27 cellular contexts compared by ENCODE assay signal in the genomic region with DNA sequence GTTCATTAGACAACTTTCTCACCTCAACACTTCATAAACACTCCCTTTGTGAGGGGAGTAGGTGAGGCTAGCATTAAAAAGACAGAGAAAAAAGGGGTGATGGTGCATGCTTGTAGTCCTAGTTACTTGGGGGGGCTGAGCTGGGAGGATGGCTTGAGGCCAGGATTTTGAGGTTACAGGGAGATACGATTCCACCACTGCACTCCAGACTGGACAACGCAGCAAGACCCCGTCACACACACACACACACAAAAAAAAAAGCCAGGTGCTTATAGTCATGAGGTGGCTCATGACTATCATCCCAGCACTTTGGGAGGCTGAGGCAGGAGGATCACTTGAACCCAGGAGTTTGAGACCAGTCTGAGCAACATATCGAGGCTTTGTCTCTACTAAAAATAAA. TPM values are rescaled to one million over a fixed set of nuclear protein-coding genes. Genes with fewer than 3 reads are reported as not detected.
DNase-seq lines count a peak whose midpoint lies in the region; ATAC-seq and TF ChIP-seq lines count a peak whose summit lies in the region.
"Had no signal": no experiment of that assay in that cellular context is flagged by ENCODE, and none has a peak within 500 bp of the region (broad histone marks: within the 10 kb centered on the region; RNA-seq: fewer than 3 reads in every experiment).

No MANE protein-coding gene starts in this region.

- H3K4me2 ChIP-seq in neural progenitor cell: no peak overlapping the region
- H3K4me2 ChIP-seq: A549; BLaER1 treated with 17β-estradiol and CSF1 and Interleukin-3, amounts not matched to agents 10 nM and 100 nM; PC-9 had no signal

- H3K4me1 Mint-ChIP-seq in CD8-positive, alpha-beta T cell (ENCODE audit: low read depth): peaks cover 2% of the 10 kb centered on the region
- H3K4me1 Mint-ChIP-seq in T-helper 17 cell (peaks cover 2% of the 10 kb centered on the region), neural progenitor cell (peaks cover 10% of the 10 kb centered on the region)

- H3K79me2 ChIP-seq in neural progenitor cell (ENCODE audit: low read depth): peaks cover 28% of the 10 kb centered on the region

- no peak overlapping the region for H3K4me3 ChIP-seq in CD8-positive, alpha-beta T cell (ENCODE audit: low read depth, low read length)
- H3K4me3 ChIP-seq in neural progenitor cell: no peak overlapping the region
- H3K4me3 ChIP-seq in spleen: no peak overlapping the region
- H3K4me3 ChIP-seq: A549; BLaER1 treated with 17β-estradiol and CSF1 and Interleukin-3, amounts not matched to agents 10 nM and 100 nM; MG63; PC-9; SJCRH30 had no signal

- no peaks in the 10 kb centered on the region for H3F3A ChIP-seq in neural progenitor cell (ENCODE audit: low read depth)

- no peak overlapping the region for H3K4me3 Mint-ChIP-seq in CD8-positive, alpha-beta T cell
- no peak overlapping the region for H3K4me3 Mint-ChIP-seq in T-helper 17 cell
- peak overlapping the region; percentile 12 for H3K4me3 Mint-ChIP-seq in neural progenitor cell
- H3K4me3 Mint-ChIP-seq: CD4-positive, alpha-beta memory T cell had no signal

- H3K27ac Mint-ChIP-seq in CD8-positive, alpha-beta T cell: peak overlapping the region; percentile 14
- H3K27ac Mint-ChIP-seq in T-helper 17 cell (peak overlapping the region; percentile 63), neural progenitor cell (peak overlapping the region; percentile 40)

- intact Hi-C loops in CD8-positive, alpha-beta T cell (cut with DNase I, micrococcal nuclease): no loop called here
- intact Hi-C loops in spleen (cut with DNase I; ENCODE audit: low total_unique reads): no loop called here

- H3K27ac ChIP-seq in CD8-positive, alpha-beta T cell (ENCODE audit: low read depth, low read length): no peak overlapping the region
- H3K27ac ChIP-seq in neural progenitor cell (no peak overlapping the region), spleen (no peak overlapping the region)
- H3K27ac ChIP-seq: A549; BLaER1 treated with 17β-estradiol and CSF1 and Interleukin-3, amounts not matched to agents 10 nM and 100 nM; PC-9; SJCRH30 had no signal

- no peak for ATAC-seq in CD8-positive, alpha-beta T cell
- no peak for ATAC-seq in T-helper 17 cell
- no peak for ATAC-seq in left lobe of liver
- no peak for ATAC-seq in GM18870 (IDR thresholded peaks at IDR 0.05; ENCODE audit: unreplicated experiment)
- ATAC-seq: A549, SK-N-SH treated with all-trans-retinoic acid at 6 μM for 48 hours had no signal

- H3K27me3 Mint-ChIP-seq in CD8-positive, alpha-beta T cell (ENCODE audit: low read depth): no peaks in the 10 kb centered on the region
- H3K27me3 Mint-ChIP-seq in T-helper 17 cell (no peaks in the 10 kb centered on the region), neural progenitor cell (ENCODE audit: insufficient read depth, low read depth) (no peaks in the 10 kb centered on the region)
- H3K27me3 Mint-ChIP-seq: CD4-positive, alpha-beta memory T cell had no signal

- H2AFZ ChIP-seq in neural progenitor cell (replicated peaks): no peak overlapping the region
- H2AFZ ChIP-seq: PC-9 had no signal

- POLR2A ChIA-PET in CD8-positive, alpha-beta T cell (lab: Charles Lee): no interaction called here

- TF ChIP-seq POLR2A in spleen (IDR thresholded peaks at IDR 0.05): no peak

- H3K9me3 ChIP-seq in CD8-positive, alpha-beta T cell (ENCODE audit: low read length): no peaks in the 10 kb centered on the region
- H3K9me3 ChIP-seq in T-helper 17 cell (ENCODE audit: control insufficient read depth, low read length, poor library complexity, severe bottlenecking): no peaks in the 10 kb centered on the region
- H3K9me3 ChIP-seq in neural progenitor cell (ENCODE audit: low read depth): no peaks in the 10 kb centered on the region
- H3K9me3 ChIP-seq in spleen: no peaks in the 10 kb centered on the region
- H3K9me3 ChIP-seq: A549; BLaER1 treated with 17β-estradiol and CSF1 and Interleukin-3, amounts not matched to agents 10 nM and 100 nM; Caco-2; MG63; SJCRH30 had no signal

- H3K36me3 ChIP-seq in CD8-positive, alpha-beta T cell (ENCODE audit: insufficient read depth, low read length): peaks cover 8% of the 10 kb centered on the region
- H3K36me3 ChIP-seq in neural progenitor cell (peaks cover 7% of the 10 kb centered on the region), spleen (peaks cover 0 to 78% (median 46%) of the 10 kb centered on the region in 6 donors)

- CTCF ChIA-PET in CD8-positive, alpha-beta T cell (lab: Charles Lee): no interaction called here

- DNase-seq in CD8-positive, alpha-beta T cell: no peak
- DNase-seq in T-helper 17 cell (no peak), left lobe of liver (ENCODE audit: low spot score) (peak; percentile 11), neural progenitor cell (ENCODE audit: low spot score) (no peak), NCI-H1105 (lab: John Stamatoyannopoulos, UW) (no peak), spleen (no peak), germinal center (ENCODE audit: low spot score) (no peak)
- DNase-seq: AML-193; Caco-2; CD4-positive, alpha-beta memory T cell; GOT3; HCEC 1CT; KBM-7; MG63; NCI-H1417; NCI-H1694; NCI-H2029 treated with DMSO at 0.1 percent for 48 hours; NCI-H446 treated with DMSO at 0.1 percent for 48 hours; NCI-H526; NCI-H82; NK-92 treated with Interleukin-12 subunit alpha and Interleukin-12 subunit beta, amount 100 ng/mL, for 24 hours; PC-9; SJCRH30 had no signal

- WGBS in spleen, 5 donors: 85 to 93% (median 89%) methylated on average over 4 of the region's 4 CpGs

- peaks cover 51% of the 10 kb centered on the region for H3K36me3 Mint-ChIP-seq in CD8-positive, alpha-beta T cell
- H3K36me3 Mint-ChIP-seq in T-helper 17 cell (ENCODE audit: low read depth): peaks cover 3% of the 10 kb centered on the region
- peaks cover 21% of the 10 kb centered on the region for H3K36me3 Mint-ChIP-seq in neural progenitor cell

- H3K27me3 ChIP-seq in CD8-positive, alpha-beta T cell (ENCODE audit: insufficient read depth, low read length): no peaks in the 10 kb centered on the region
- H3K27me3 ChIP-seq in neural progenitor cell (no peaks in the 10 kb centered on the region), spleen (replicated peaks in 1 of 7) (no peaks in the 10 kb centered on the region)
- H3K27me3 ChIP-seq: BLaER1 treated with 17β-estradiol and CSF1 and Interleukin-3, amounts not matched to agents 10 nM and 100 nM; MG63; SJCRH30 had no signal

- H3K4me1 ChIP-seq in CD8-positive, alpha-beta T cell (ENCODE audit: insufficient read depth, low read length): no peaks in the 10 kb centered on the region
- H3K4me1 ChIP-seq in neural progenitor cell: no peaks in the 10 kb centered on the region
- peaks cover 0 to 16% (median 5%) of the 10 kb centered on the region in 6 donors for H3K4me1 ChIP-seq in spleen
- H3K4me1 ChIP-seq: A549; BLaER1 treated with 17β-estradiol and CSF1 and Interleukin-3, amounts not matched to agents 10 nM and 100 nM; Caco-2; SJCRH30 had no signal

- no peak for TF ChIP-seq CTCF in CD8-positive, alpha-beta T cell (IDR thresholded peaks at IDR 0.05)
- no peak for TF ChIP-seq CTCF in neural progenitor cell (IDR thresholded peaks at IDR 0.05)
- no peak for TF ChIP-seq CTCF in spleen (IDR thresholded peaks at IDR 0.05 in 8 of 11, conservative IDR thresholded peaks at IDR 0.05 in 3 of 11)

- no peaks in the 10 kb centered on the region for H3K9me3 Mint-ChIP-seq in CD8-positive, alpha-beta T cell
- H3K9me3 Mint-ChIP-seq in neural progenitor cell: no peaks in the 10 kb centered on the region
- H3K9me3 Mint-ChIP-seq: CD4-positive, alpha-beta memory T cell had no signal

- peaks cover 5% of the 10 kb centered on the region for H4K20me1 ChIP-seq in neural progenitor cell (ENCODE audit: low read depth)

- H3K9ac ChIP-seq in neural progenitor cell: no peak overlapping the region
- H3K9ac ChIP-seq: BLaER1 treated with 17β-estradiol and CSF1 and Interleukin-3, amounts not matched to agents 10 nM and 100 nM had no signal

RNA-seq across cellular contexts. Expression of a gene that starts 29.6 kb away (rescaled TPM):
- total RNA-seq in CD8-positive, alpha-beta T cell: 10 to 100 TPM; 72.5 to 78.5 TPM
- 10 to 100 TPM; 88.4 to 93.9 TPM for total RNA-seq in T-helper 17 cell
- total RNA-seq in left lobe of liver: 19.9 TPM
- total RNA-seq in neural progenitor cell (ENCODE audit: low replicate concordance): 31.4 and 41.8 TPM in 2 replicates
- 100 to 1,000 TPM in 1 of 7 donors, 10 to 100 TPM in 6; 56.6 to 103 (median 70.2) TPM for total RNA-seq in spleen
- polyA plus RNA-seq in spleen: 10 to 100 TPM; 12.3 to 27.1 (median 22.3) TPM

RNA-seq across cellular contexts. Expression of a gene that starts 31.9 kb away (rescaled TPM):
- total RNA-seq in CD8-positive, alpha-beta T cell: 1 to 10 TPM; 6.9 to 8.6 TPM
- 10 to 100 TPM; 27.0 to 30.2 TPM for total RNA-seq in T-helper 17 cell
- 0.58 TPM for total RNA-seq in left lobe of liver
- total RNA-seq in neural progenitor cell (ENCODE audit: low replicate concordance): 6.3 TPM in 2 replicates
- total RNA-seq in spleen: 10 to 100 TPM; 10.2 to 22.1 (median 13.7) TPM
- 1 to 10 TPM; 1.1 to 2.9 (median 1.8) TPM for polyA plus RNA-seq in spleen
